18 cellular contexts compared by ENCODE assay signal in genomic region chr5:159527546-159527945, GRCh38.
DNase-seq lines count a peak whose midpoint lies in the region; ATAC-seq and TF ChIP-seq lines count a peak whose summit lies in the region.
"Had no signal": no experiment of that assay in that cellular context is flagged by ENCODE, and none has a peak within 500 bp of the region (broad histone marks: within the 10 kb centered on the region; RNA-seq: fewer than 3 reads in every experiment).

No MANE protein-coding gene starts in this region.

- POLR2A ChIA-PET in Caco-2 (lab: Charles Lee): no interaction called here

- no peaks in the 10 kb centered on the region for H3K9me3 ChIP-seq in upper lobe of right lung
- H3K9me3 ChIP-seq in T-helper 17 cell (ENCODE audit: control insufficient read depth, low read length, poor library complexity, severe bottlenecking): no peaks in the 10 kb centered on the region
- H3K9me3 ChIP-seq in Caco-2: no peaks in the 10 kb centered on the region
- H3K9me3 ChIP-seq: MG63 had no signal

- BruUV-seq in Caco-2 (replicated peaks; lab: Mats Ljungman, UMichigan): no TSS peak

- DNase-seq in NCI-H1436 (lab: John Stamatoyannopoulos, UW) (peak; percentile 66), glutamatergic neuron (no peak), upper lobe of right lung (no peak), T-helper 17 cell (no peak), Caco-2 (no peak)
- DNase-seq: C1 segment of cervical spinal cord, DMS79 treated with DMSO at 0.1 percent for 48 hours, H9, Karpas-422, MG63, NCI-H1092 treated with DMSO at 0.1 percent for 48 hours, NCI-H1694, NCI-H510A, NCI-H774 had no signal

- H3K27ac Mint-ChIP-seq in glutamatergic neuron (ENCODE audit: unreplicated experiment) (peak overlapping the region; percentile 5), T-helper 17 cell (no peak overlapping the region), Caco-2 (ENCODE audit: unreplicated experiment) (no peak overlapping the region)

- no peaks in the 10 kb centered on the region for H3K36me3 Mint-ChIP-seq in glutamatergic neuron (ENCODE audit: unreplicated experiment)
- H3K36me3 Mint-ChIP-seq in T-helper 17 cell (ENCODE audit: low read depth): peaks cover 4% of the 10 kb centered on the region
- no peaks in the 10 kb centered on the region for H3K36me3 Mint-ChIP-seq in Caco-2 (ENCODE audit: insufficient read depth, unreplicated experiment)

- intact Hi-C loops in upper lobe of right lung (cut with DNase I): no loop called here
- intact Hi-C loops in Caco-2 (cut with micrococcal nuclease; ENCODE audit: unreplicated experiment): no loop called here

- H3K4me3 Mint-ChIP-seq in glutamatergic neuron (ENCODE audit: unreplicated experiment) (no peak overlapping the region), T-helper 17 cell (no peak overlapping the region), Caco-2 (ENCODE audit: unreplicated experiment) (no peak overlapping the region)
- H3K4me3 Mint-ChIP-seq: H9, IgD-negative memory B cell had no signal

- ATAC-seq in GM18511 (IDR thresholded peaks at IDR 0.05; ENCODE audit: unreplicated experiment) (peak; percentile 68), upper lobe of right lung (peak; percentile 65), T-helper 17 cell (no peak), GM18858 (IDR thresholded peaks at IDR 0.05; ENCODE audit: unreplicated experiment) (no peak)
- ATAC-seq: Right ventricle myocardium inferior had no signal

- H3K4me1 Mint-ChIP-seq in glutamatergic neuron (ENCODE audit: low read depth, unreplicated experiment): peaks cover 5% of the 10 kb centered on the region
- no peaks in the 10 kb centered on the region for H3K4me1 Mint-ChIP-seq in T-helper 17 cell
- H3K4me1 Mint-ChIP-seq in Caco-2 (ENCODE audit: low read depth, unreplicated experiment): no peaks in the 10 kb centered on the region
- H3K4me1 Mint-ChIP-seq: IgD-negative memory B cell had no signal

- H3K4me3 ChIP-seq in upper lobe of right lung (no peak overlapping the region), Caco-2 (ENCODE audit: low read depth, low read length) (no peak overlapping the region)
- H3K4me3 ChIP-seq: MG63 had no signal

- H3K36me3 ChIP-seq in upper lobe of right lung (no peaks in the 10 kb centered on the region), Caco-2 (ENCODE audit: control insufficient read depth, insufficient read depth, low read length) (no peaks in the 10 kb centered on the region)
- H3K36me3 ChIP-seq: MG63 had no signal

- no peak for TF ChIP-seq CTCF in glutamatergic neuron (IDR thresholded peaks at IDR 0.05; ENCODE audit: partially characterized antibody, unreplicated experiment)
- no peak for TF ChIP-seq CTCF in upper lobe of right lung (IDR thresholded peaks at IDR 0.05)
- TF ChIP-seq CTCF in Caco-2 (IDR thresholded peaks at IDR 0.05; ENCODE audit: insufficient read depth in 1 of 2, low read depth in 1 of 2, low read length in 1 of 2, severe bottlenecking in 1 of 2, unreplicated experiment in 1 of 2): no peak

- CTCF ChIA-PET in Caco-2 (lab: Charles Lee): no interaction called here

- H3K9me3 Mint-ChIP-seq in glutamatergic neuron (ENCODE audit: unreplicated experiment) (no peaks in the 10 kb centered on the region), Caco-2 (ENCODE audit: unreplicated experiment) (peaks cover 7% of the 10 kb centered on the region)

- no peaks in the 10 kb centered on the region for H3K4me1 ChIP-seq in upper lobe of right lung
- no peaks in the 10 kb centered on the region for H3K4me1 ChIP-seq in Caco-2

- H3K27me3 ChIP-seq in upper lobe of right lung (no peaks in the 10 kb centered on the region), Caco-2 (replicated peaks; ENCODE audit: control insufficient read depth, insufficient read depth, low read length) (no peaks in the 10 kb centered on the region)
- H3K27me3 ChIP-seq: MG63 had no signal

- H3K27ac ChIP-seq in upper lobe of right lung: no peak overlapping the region

- peaks cover 2% of the 10 kb centered on the region for H3K27me3 Mint-ChIP-seq in glutamatergic neuron (ENCODE audit: unreplicated experiment)
- H3K27me3 Mint-ChIP-seq in T-helper 17 cell: no peaks in the 10 kb centered on the region
- no peaks in the 10 kb centered on the region for H3K27me3 Mint-ChIP-seq in Caco-2 (ENCODE audit: insufficient read depth, unreplicated experiment)
- H3K27me3 Mint-ChIP-seq: IgD-negative memory B cell had no signal

Comparison
In these comparisons a context has a peak if more than half of its experiments do, and no peak if none do; other contexts are left out.
1. ATAC-seq: peak in GM18511 (single experiment) and upper lobe of right lung (single experiment); none in T-helper 17 cell (single experiment) and GM18858 (single experiment).